In the genomic region with DNA sequence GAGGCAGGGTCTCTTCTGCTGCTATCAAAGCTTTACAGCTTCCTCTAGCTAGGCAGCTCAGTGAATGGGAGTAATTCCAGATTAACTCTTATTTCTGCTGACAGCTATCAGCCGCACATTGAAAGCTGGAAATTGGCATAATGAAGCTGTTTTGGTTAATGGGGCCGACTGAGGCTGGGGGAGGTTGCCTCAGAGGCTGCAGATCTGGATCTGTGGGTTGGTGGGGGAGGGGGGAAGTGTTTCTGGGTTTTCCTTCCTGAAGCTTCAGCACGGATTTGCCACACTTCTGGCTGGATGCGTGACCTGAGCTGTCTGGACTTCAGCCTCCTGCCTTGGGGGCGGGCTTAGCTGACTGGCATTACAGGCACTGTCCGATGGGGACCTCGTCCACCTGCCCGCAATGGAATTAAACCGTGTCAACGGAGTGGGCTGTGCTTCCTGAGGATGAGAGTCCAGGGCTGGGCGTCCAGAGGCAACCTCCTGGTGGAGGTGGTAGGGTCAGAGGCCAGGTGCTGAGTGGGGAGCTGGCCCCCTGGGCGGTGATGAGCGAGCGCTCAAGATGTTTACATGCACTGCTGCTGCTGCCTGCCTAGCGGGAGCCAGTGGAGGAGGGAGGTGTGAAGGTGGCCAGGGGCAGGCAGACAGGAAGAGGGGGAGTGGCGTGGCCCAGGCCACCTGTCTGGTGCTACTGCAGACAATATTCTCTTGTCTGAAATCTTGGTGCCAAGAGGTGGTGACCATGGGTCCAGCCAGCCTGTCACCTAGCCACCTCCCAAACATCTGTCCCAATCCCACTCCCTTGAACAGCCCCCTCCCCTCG, we compare ENCODE assay signal across 10 cellular contexts. TPM values are rescaled to one million over a fixed set of nuclear protein-coding genes. Genes with fewer than 3 reads are reported as not detected.
DNase-seq lines count a peak whose midpoint lies in the region; ATAC-seq and TF ChIP-seq lines count a peak whose summit lies in the region.
"Had no signal": no experiment of that assay in that cellular context is flagged by ENCODE, and none has a peak within 500 bp of the region (broad histone marks: within the 10 kb centered on the region; RNA-seq: fewer than 3 reads in every experiment).

No MANE protein-coding gene starts in this region.

- in situ Hi-C loops in ACHN (cut with HindIII; ENCODE audit: low pct_ligation_motif_present, low pct_unique_long_range_greater_than_20kb, low sequenced_read_pairs): no loop called here

- H2BK12ac ChIP-seq in neuronal stem cell (ENCODE audit: low read length): peak overlapping the region; percentile 33

- DNase-seq in NCI-H2227 treated with DMSO at 0.1 percent for 48 hours (lab: John Stamatoyannopoulos, UW) (peak; percentile 47), colonic mucosa (peak; percentile 82), neuronal stem cell (ENCODE audit: low spot score) (no peak), Ammon's horn (ENCODE audit: low spot score) (no peak), ACHN (no peak)
- DNase-seq: left ventricle myocardium inferior; stimulated activated CD4-positive, alpha-beta T cell treated with anti-CD3 and anti-CD28 coated beads, Interleukin-15, amount 100 ng/mL, for 24 hours; uterus had no signal

- peak overlapping the region; percentile 57 for H2BK15ac ChIP-seq in neuronal stem cell (ENCODE audit: low read length)

- H3K14ac ChIP-seq in neuronal stem cell (ENCODE audit: low read length): no peak overlapping the region

- no peaks in the 10 kb centered on the region for H3K79me1 ChIP-seq in neuronal stem cell (ENCODE audit: low read depth, low read length)

- H2AK5ac ChIP-seq in neuronal stem cell (ENCODE audit: low read depth, low read length): peak overlapping the region; percentile 53

- H3K27ac ChIP-seq in colonic mucosa (peak overlapping the region; percentile 72), neuronal stem cell (replicated peaks; ENCODE audit: low read length) (no peak overlapping the region)
- H3K27ac ChIP-seq: left ventricle myocardium inferior, uterus had no signal

- H3K4ac ChIP-seq in neuronal stem cell (ENCODE audit: low read length): no peak overlapping the region

- H3K18ac ChIP-seq in neuronal stem cell (ENCODE audit: low read length): peak overlapping the region; percentile 16

- ATAC-seq in HG03175 (IDR thresholded peaks at IDR 0.05; ENCODE audit: unreplicated experiment) (peak; percentile 46), HG03045 (IDR thresholded peaks at IDR 0.05; ENCODE audit: unreplicated experiment) (no peak)

- no peak overlapping the region for H2BK5ac ChIP-seq in neuronal stem cell (ENCODE audit: low read length)

- no CpG with 5 or more reads among the region's 17 CpGs for WGBS in neuronal stem cell (ENCODE audit: extremely low coverage in 2 of 2, insufficient read length in 2 of 2, insufficient replicate concordance in 1 of 2), 2 donors

- no peak overlapping the region for H3K4me3 ChIP-seq in colonic mucosa
- H3K4me3 ChIP-seq in neuronal stem cell (ENCODE audit: low read length in 2 of 2): no peak overlapping the region
- H3K4me3 ChIP-seq: left ventricle myocardium inferior, uterus had no signal

- peak overlapping the region; percentile 54 for H3K4me2 ChIP-seq in neuronal stem cell (ENCODE audit: insufficient read depth, low read length, poor library complexity, severe bottlenecking)

- H3K27me3 ChIP-seq in colonic mucosa (no peaks in the 10 kb centered on the region), neuronal stem cell (ENCODE audit: control insufficient read depth in 3 of 3, insufficient read depth in 3 of 3, low read depth in 1 of 3, low read length in 3 of 3) (peaks cover 0 to 47% (median 18%) of the 10 kb centered on the region in 3 experiments)
- H3K27me3 ChIP-seq: uterus had no signal

- no peak overlapping the region for H3K23ac ChIP-seq in neuronal stem cell (ENCODE audit: low read depth, low read length, poor library complexity)

- H4K91ac ChIP-seq in neuronal stem cell (ENCODE audit: low read depth, low read length, poor library complexity): no peak overlapping the region

- H3K4me1 ChIP-seq in colonic mucosa: peaks cover 19% of the 10 kb centered on the region
- peaks cover 23 to 27% of the 10 kb centered on the region in 2 donors for H3K4me1 ChIP-seq in neuronal stem cell (ENCODE audit: control insufficient read depth in 2 of 2, insufficient read depth in 1 of 2, low read depth in 1 of 2, low read length in 2 of 2)
- H3K4me1 ChIP-seq: uterus had no signal

- no peaks in the 10 kb centered on the region for H3K9me3 ChIP-seq in colonic mucosa
- no peaks in the 10 kb centered on the region for H3K9me3 ChIP-seq in neuronal stem cell (replicated peaks in 1 of 2; ENCODE audit: control insufficient read depth in 2 of 2, insufficient read depth in 1 of 2, low read depth in 1 of 2, low read length in 2 of 2)
- H3K9me3 ChIP-seq: left ventricle myocardium inferior, uterus had no signal

- H2AFZ ChIP-seq in neuronal stem cell (ENCODE audit: low read length): peak overlapping the region; percentile 30

- TF ChIP-seq CTCF in colonic mucosa (IDR thresholded peaks at IDR 0.05): no peak

- H2BK120ac ChIP-seq in neuronal stem cell (ENCODE audit: low read depth, low read length): no peak overlapping the region

- no peak overlapping the region for H4K8ac ChIP-seq in neuronal stem cell (ENCODE audit: low read depth, low read length)

- peak overlapping the region in 1 of 2 donors; percentile 54 for H3K9ac ChIP-seq in colonic mucosa (ENCODE audit: low read depth in 2 of 2, low read length in 2 of 2)
- peak overlapping the region; percentile 87 for H3K9ac ChIP-seq in neuronal stem cell (ENCODE audit: low read depth, low read length, poor library complexity)

- H3K36me3 ChIP-seq in colonic mucosa (no peaks in the 10 kb centered on the region), neuronal stem cell (replicated peaks in 1 of 2; ENCODE audit: control insufficient read depth in 2 of 2, insufficient read depth in 2 of 2, low read length in 2 of 2) (no peaks in the 10 kb centered on the region)
- H3K36me3 ChIP-seq: left ventricle myocardium inferior, uterus had no signal

- intact Hi-C loops in colonic mucosa (cut with DNase I): loop anchor here (5.0 to 10.0 kb wide), 2 partner anchors 76 to 143 kb away; no protein-coding TSS in a partner anchor

RNA-seq across cellular contexts. Expression of gene ABCC3, which starts 6.7 kb away (rescaled TPM):
- 100 to 1,000 TPM; 187 to 226 TPM for total RNA-seq in colonic mucosa
- polyA plus RNA-seq in neuronal stem cell (2013, experiment 1 of 2): 0.26 TPM
- polyA plus RNA-seq in neuronal stem cell (2013, experiment 2 of 2): 0.22 TPM

Comparison
In these comparisons a context has a peak if more than half of its experiments do, and no peak if none do; other contexts are left out.
1. DNase-seq: peak in NCI-H2227 treated with DMSO at 0.1 percent for 48 hours (single experiment) and colonic mucosa (single experiment); none in neuronal stem cell (single experiment), Ammon's horn (single experiment) and ACHN (single experiment).